ENCODE assay signal across 8 cellular contexts in the genomic region with DNA sequence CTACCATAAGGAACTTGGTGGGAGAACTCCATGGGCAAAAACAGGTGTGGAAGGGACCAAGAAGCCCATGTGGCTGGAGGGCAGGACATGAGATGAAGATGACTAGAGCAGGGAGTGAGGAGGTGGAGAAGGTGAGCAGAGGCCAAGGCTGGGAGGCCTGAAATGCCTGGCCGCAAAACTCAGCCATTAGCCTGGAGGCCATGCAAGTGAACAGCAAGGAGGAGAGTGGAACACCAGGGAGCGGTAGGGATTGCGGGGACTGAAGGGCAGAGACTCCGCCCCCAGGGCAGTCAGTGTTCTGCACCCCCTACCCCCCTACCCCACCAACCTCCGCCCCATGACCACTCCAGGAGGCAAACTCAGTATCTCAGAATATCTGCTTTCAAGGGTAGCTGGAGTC. TPM values are rescaled to one million over a fixed set of nuclear protein-coding genes. Genes with fewer than 3 reads are reported as not detected.
DNase-seq lines count a peak whose midpoint lies in the region; ATAC-seq and TF ChIP-seq lines count a peak whose summit lies in the region.

No MANE protein-coding gene starts in this region.

- H3K9me3 ChIP-seq in HUES6 (ENCODE audit: control insufficient read depth, insufficient read depth, low read depth, low read length) = no peaks in the 10 kb centered on the region
- no peaks in the 10 kb centered on the region for H3K9me3 ChIP-seq in muscle layer of duodenum (ENCODE audit: control insufficient read depth in 1 of 2, low read length in 2 of 2)
- H3K9me3 ChIP-seq in ovary = no peaks in the 10 kb centered on the region

- WGBS in ovary, 3 donors = 72 to 79% (median 75%) methylated on average over 5 of the region's 5 CpGs

- H3K4me1 ChIP-seq in HUES6 (ENCODE audit: control insufficient read depth, insufficient read depth, low read length) (peaks cover 11% of the 10 kb centered on the region), muscle layer of duodenum (ENCODE audit: control insufficient read depth in 1 of 2, insufficient read depth in 2 of 2, low read length in 2 of 2) (peaks cover 11 to 25% of the 10 kb centered on the region in 2 donors), ovary (ENCODE audit: insufficient read depth) (peaks cover 12% of the 10 kb centered on the region)

- intact Hi-C loops in ovary (cut with DNase I) (no loop called here), posterior vena cava (cut with DNase I) (no loop called here)

- DNase-seq in AG10803 (ENCODE audit: low read depth) = no peak
- no peak for DNase-seq in brain microvascular endothelial cell
- DNase-seq in ovary = no peak
- DNase-seq in posterior vena cava (ENCODE audit: low spot score) = no peak

- H3K27me3 ChIP-seq in HUES6 (ENCODE audit: control insufficient read depth, insufficient read depth, low read length) (peaks cover 28% of the 10 kb centered on the region), brain microvascular endothelial cell (replicated peaks) (no peaks in the 10 kb centered on the region), muscle layer of duodenum (ENCODE audit: low read depth, low read length) (no peaks in the 10 kb centered on the region), ovary (no peaks in the 10 kb centered on the region)

- H3K9ac ChIP-seq in HUES6 (ENCODE audit: low read length) = peak overlapping the region; percentile 96

- H3K4me3 ChIP-seq in AG10803 (ENCODE audit: low read length) = peak overlapping the region; percentile 92
- peak overlapping the region; percentile 90; the same call in 1 of the 2 replicates for H3K4me3 ChIP-seq in HUES6 (ENCODE audit: low read depth, low read length)
- no peak overlapping the region for H3K4me3 ChIP-seq in brain microvascular endothelial cell (ENCODE audit: low read depth, low read length)
- H3K4me3 ChIP-seq in muscle layer of duodenum (ENCODE audit: low read depth in 1 of 2, low read length in 2 of 2) = peak overlapping the region; percentile 91 to 98
- no peak overlapping the region for H3K4me3 ChIP-seq in ovary

- TF ChIP-seq EP300 in ovary (IDR thresholded peaks at IDR 0.05) = no peak

- no peak overlapping the region for H3K27ac ChIP-seq in HUES6 (ENCODE audit: low read depth, low read length)
- H3K27ac ChIP-seq in brain microvascular endothelial cell = no peak overlapping the region
- H3K27ac ChIP-seq in muscle layer of duodenum (ENCODE audit: low read length) = peak overlapping the region; percentile 96
- H3K27ac ChIP-seq in ovary = no peak overlapping the region

- TF ChIP-seq CTCF in AG10803 (conservative IDR thresholded peaks at IDR 0.05; ENCODE audit: low read length) (no peak; the same call in 1 of the 2 replicates), brain microvascular endothelial cell (IDR thresholded peaks at IDR 0.05; ENCODE audit: low read depth, low read length, missing control alignments) (peak; percentile 6), ovary (IDR thresholded peaks at IDR 0.05) (no peak)

- in situ Hi-C loops in brain microvascular endothelial cell (cut with HindIII; ENCODE audit: low pct_ligation_motif_present, low sequenced_read_pairs) = loop anchor here (25.0 kb wide), 1 partner anchor 90 kb away; a partner anchor contains a TSS

- ATAC-seq in HG02885 (IDR thresholded peaks at IDR 0.05; ENCODE audit: poor library complexity, unreplicated experiment) (no peak), GM21360 (IDR thresholded peaks at IDR 0.05; ENCODE audit: unreplicated experiment) (no peak)

- 0 out of 2 replicates have a peak, but pooled peaks cover 4% of the 10 kb centered on the region for H3K36me3 ChIP-seq in HUES6 (ENCODE audit: control insufficient read depth, insufficient read depth, low read length)
- H3K36me3 ChIP-seq in brain microvascular endothelial cell (replicated peaks) = no peaks in the 10 kb centered on the region
- peaks cover 7 to 10% of the 10 kb centered on the region in 2 donors for H3K36me3 ChIP-seq in muscle layer of duodenum (ENCODE audit: control insufficient read depth in 1 of 2, insufficient read depth in 2 of 2, low read length in 2 of 2)
- H3K36me3 ChIP-seq in ovary = no peaks in the 10 kb centered on the region

- no peak for TF ChIP-seq POLR2A in ovary (IDR thresholded peaks at IDR 0.05)

RNA-seq across cellular contexts. Expression of a gene that starts 17.0 kb away (rescaled TPM):
- total RNA-seq in ovary (10 to 100 TPM; 34.4 to 54.8 (median 49.0) TPM), posterior vena cava (10 to 100 TPM; 33.6 to 36.3 TPM)
- 10 to 100 TPM; 13.3 to 44.1 TPM for polyA plus RNA-seq in ovary

RNA-seq across cellular contexts. Expression of a gene that starts 19.5 kb away (rescaled TPM):
- total RNA-seq in ovary = 10 to 100 TPM in 5 of 7 donors, 1 to 10 TPM in 2; 7.0 to 22.4 (median 14.4) TPM
- 10 to 100 TPM in 1 of 2 donors, 1 to 10 TPM in 1; 7.9 to 16.2 TPM for polyA plus RNA-seq in ovary
- total RNA-seq in posterior vena cava = 1 to 10 TPM; 5.0 to 5.2 TPM

RNA-seq across cellular contexts. Expression of a gene that starts 46.5 kb away (rescaled TPM):
- 10 to 100 TPM; 10.2 to 24.3 (median 15.4) TPM for total RNA-seq in ovary
- 10 to 100 TPM in 1 of 2 donors, 1 to 10 TPM in 1; 1.6 to 12.4 TPM for polyA plus RNA-seq in ovary
- total RNA-seq in posterior vena cava = 10 to 100 TPM; 13.7 to 14.5 TPM

Comparison
In these comparisons a context has a peak if more than half of its experiments do, and no peak if none do; other contexts are left out.
1. H3K4me3 ChIP-seq: peak in AG10803 (single experiment), HUES6 (single experiment) and muscle layer of duodenum (2 of 2); none in brain microvascular endothelial cell (single experiment) and ovary (single experiment).